ENCODE assay signal across 8 cellular contexts in the genomic region with DNA sequence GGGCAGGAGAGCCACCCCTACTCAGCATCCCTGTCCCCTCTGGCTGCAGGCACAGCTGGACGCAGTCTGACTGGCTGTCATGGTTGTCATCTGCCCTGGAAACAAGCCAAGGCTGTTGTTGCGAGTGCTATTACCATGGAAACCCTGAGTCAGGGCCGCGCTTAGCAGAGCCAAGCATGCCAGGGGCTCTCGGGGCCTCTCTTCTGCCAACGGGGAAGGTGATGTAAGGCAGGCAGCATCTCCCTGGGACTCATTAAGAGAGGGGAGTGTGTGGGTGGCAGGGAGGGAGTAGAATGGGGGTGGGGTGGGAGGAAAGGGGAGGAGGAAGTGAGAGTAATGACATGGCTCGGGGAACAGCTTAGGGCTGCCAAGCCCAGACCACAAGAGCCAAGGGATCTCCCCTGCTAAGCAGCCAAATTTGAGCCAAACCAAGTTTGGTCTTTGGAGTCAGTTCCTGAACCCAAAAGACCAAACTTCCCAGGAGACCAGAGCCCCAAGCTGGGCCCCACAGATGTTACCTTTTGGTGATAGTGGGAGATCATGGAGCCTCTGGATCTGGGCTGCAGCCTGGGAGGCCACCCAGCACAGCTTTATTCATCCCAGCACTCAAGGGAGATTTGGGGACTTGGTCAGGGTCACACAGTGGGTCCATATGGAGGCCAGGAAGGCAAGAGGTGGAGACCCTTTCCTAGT.
A peak's percentile ranks its signal among the peaks of the same experiment; 100 is the strongest.
DNase-seq lines count a peak whose midpoint lies in the region; ATAC-seq, FAIRE-seq and TF ChIP-seq lines count a peak whose summit lies in the region.

No MANE protein-coding gene starts in this region.

- FAIRE-seq in HepG2 (lab: Jason Lieb, UNC) = no peak

- no TSS peak for BruUV-seq in HepG2 (replicated peaks; lab: Mats Ljungman, UMichigan)

- TF ChIP-seq POLR2A in HepG2 (IDR thresholded peaks at IDR 0.05; ENCODE audit: insufficient read depth in 1 of 2, low read depth in 2 of 2, low read length in 2 of 2) = no peak

- H4K20me1 ChIP-seq in HepG2 (ENCODE audit: insufficient read depth, low read length) = no peaks in the 10 kb centered on the region

- TF ChIP-seq CTCF in HepG2 (CRISPR knock-in tag; IDR thresholded peaks at IDR 0.05) = no peak

- H3K4me1 ChIP-seq in HepG2 (ENCODE audit: insufficient read depth, low read length) = no peaks in the 10 kb centered on the region
- no peaks in the 10 kb centered on the region for H3K4me1 ChIP-seq in CD4-positive, alpha-beta memory T cell (ENCODE audit: insufficient read depth, low read length)

- peak; percentile 77 for ATAC-seq in HG03045 (IDR thresholded peaks at IDR 0.05; ENCODE audit: unreplicated experiment)
- ATAC-seq in activated naive CD8-positive, alpha-beta T cell treated with anti-CD3 and anti-CD28 coated beads, Interleukin-2, amount 50 U/mL, for 24 hours = peak; percentile 77
- peak; percentile 23; the same call in 1 of the 3 replicates for ATAC-seq in HepG2

- no peak overlapping the region for H2AFZ ChIP-seq in HepG2 (ENCODE audit: low read length)

- intact Hi-C loops in HepG2 (cut with micrococcal nuclease; ENCODE audit: unreplicated experiment) = no loop called here
- intact Hi-C loops in CD4-positive, alpha-beta memory T cell (cut with micrococcal nuclease) = no loop called here

- H3K9ac ChIP-seq in HepG2 (ENCODE audit: insufficient read depth, low read depth, low read length) = no peak overlapping the region

- DNase-seq in DMS79 (lab: John Stamatoyannopoulos, UW) (peak; percentile 95), GM19238 (ENCODE audit: insufficient read length, low spot score) (peak; percentile 78), NCI-H2107 (lab: John Stamatoyannopoulos, UW) (peak; percentile 55), HepG2 (ENCODE audit: low spot score) (peak; percentile 14), HPDE6-E6E7 (ENCODE audit: extremely low spot score) (no peak)
- peak; percentile 37 for DNase-seq in activated naive CD8-positive, alpha-beta T cell treated with anti-CD3 and anti-CD28 coated beads, Interleukin-2, amount 50 U/mL, for 24 hours
- DNase-seq in CD4-positive, alpha-beta memory T cell = no peak

- H3K4me1 Mint-ChIP-seq in activated naive CD8-positive, alpha-beta T cell treated with anti-CD3 and anti-CD28 coated beads, Interleukin-2, amount 50 U/mL, for 24 hours = peaks cover 3% of the 10 kb centered on the region
- no peaks in the 10 kb centered on the region for H3K4me1 Mint-ChIP-seq in CD4-positive, alpha-beta memory T cell

- H3K9me3 Mint-ChIP-seq in activated naive CD8-positive, alpha-beta T cell treated with anti-CD3 and anti-CD28 coated beads, Interleukin-2, amount 50 U/mL, for 24 hours = peaks cover 17% of the 10 kb centered on the region
- H3K9me3 Mint-ChIP-seq in CD4-positive, alpha-beta memory T cell = peaks cover 7 to 26% (median 15%) of the 10 kb centered on the region in 8 donors

- H3K27ac Mint-ChIP-seq in activated naive CD8-positive, alpha-beta T cell treated with anti-CD3 and anti-CD28 coated beads, Interleukin-2, amount 50 U/mL, for 24 hours = no peak overlapping the region
- no peak overlapping the region for H3K27ac Mint-ChIP-seq in CD4-positive, alpha-beta memory T cell

- H3K36me3 Mint-ChIP-seq in activated naive CD8-positive, alpha-beta T cell treated with anti-CD3 and anti-CD28 coated beads, Interleukin-2, amount 50 U/mL, for 24 hours (ENCODE audit: low read depth) = no peaks in the 10 kb centered on the region
- H3K36me3 Mint-ChIP-seq in CD4-positive, alpha-beta memory T cell = no peaks in the 10 kb centered on the region

- peaks cover 0 to 6% of the 10 kb centered on the region in 2 experiments; a peak in 1 of 5 replicates for H3K27me3 ChIP-seq in HepG2 (ENCODE audit: control insufficient read depth in 1 of 2, insufficient read depth in 2 of 2, low read length in 2 of 2)
- H3K27me3 ChIP-seq in CD4-positive, alpha-beta memory T cell (ENCODE audit: insufficient read depth, low read length) = no peaks in the 10 kb centered on the region

- no peak overlapping the region for H3K4me2 ChIP-seq in HepG2 (ENCODE audit: low read depth, low read length)

- no peaks in the 10 kb centered on the region for H3K79me2 ChIP-seq in HepG2 (ENCODE audit: insufficient read depth, low read length)

- no peak overlapping the region for H3K27ac ChIP-seq in HepG2 (ENCODE audit: extremely low read length, insufficient read depth, low read length)
- H3K27ac ChIP-seq in CD4-positive, alpha-beta memory T cell (ENCODE audit: low read depth, low read length) = no peak overlapping the region

- 0% methylated on average over 7 of the region's 7 CpGs for WGBS in HepG2 (ENCODE audit: low lambda C conversion rate)

- H3K4me3 Mint-ChIP-seq in activated naive CD8-positive, alpha-beta T cell treated with anti-CD3 and anti-CD28 coated beads, Interleukin-2, amount 50 U/mL, for 24 hours = no peak overlapping the region
- H3K4me3 Mint-ChIP-seq in CD4-positive, alpha-beta memory T cell = no peak overlapping the region

- peaks cover 21% of the 10 kb centered on the region for H3K27me3 Mint-ChIP-seq in activated naive CD8-positive, alpha-beta T cell treated with anti-CD3 and anti-CD28 coated beads, Interleukin-2, amount 50 U/mL, for 24 hours
- peaks cover 6 to 12% of the 10 kb centered on the region in 2 donors for H3K27me3 Mint-ChIP-seq in CD4-positive, alpha-beta memory T cell

- H3K9me3 ChIP-seq in HepG2 (ENCODE audit: low read length) = peaks cover 13% of the 10 kb centered on the region; the same call in 1 of the 2 replicates
- H3K9me3 ChIP-seq in CD4-positive, alpha-beta memory T cell (ENCODE audit: control insufficient read depth in 1 of 2, low read length in 2 of 2) = no peaks in the 10 kb centered on the region

- CTCF ChIA-PET in HepG2 (lab: Yijun Ruan, JAX; ENCODE audit: low intra/inter-chr PET ratio, low total read pairs) = no interaction called here
- CTCF ChIA-PET in CD4-positive, alpha-beta memory T cell (lab: Charles Lee; ENCODE audit: partially characterized antibody) = interaction anchor here (1.2 kb wide), 1 partner anchor 56 kb away, joined by 3 read pairs; no protein-coding TSS in a partner anchor

- POLR2A ChIA-PET in HepG2 (lab: Yijun Ruan, JAX) = no interaction called here
- POLR2A ChIA-PET in CD4-positive, alpha-beta memory T cell (lab: Charles Lee; ENCODE audit: partially characterized antibody) = no interaction called here

- no peak overlapping the region for H3K4me3 ChIP-seq in HepG2 (replicated peaks in 1 of 3; ENCODE audit: insufficient read depth in 1 of 3, low read depth in 2 of 3, low read length in 3 of 3)
- H3K4me3 ChIP-seq in CD4-positive, alpha-beta memory T cell (ENCODE audit: low read length in 2 of 2) = no peak overlapping the region

- TF ChIP-seq EP300 in HepG2 (IDR thresholded peaks at IDR 0.05; ENCODE audit: low read depth in 2 of 2, low read length in 2 of 2) = no peak
- TF ChIP-seq EP300 in HepG2 (CRISPR knock-in tag; IDR thresholded peaks at IDR 0.05; ENCODE audit: borderline replicate concordance) = no peak

- no peaks in the 10 kb centered on the region for H3K36me3 ChIP-seq in HepG2 (replicated peaks in 1 of 2; ENCODE audit: control insufficient read depth in 1 of 2, insufficient read depth in 2 of 2, low read length in 2 of 2)
- H3K36me3 ChIP-seq in CD4-positive, alpha-beta memory T cell (ENCODE audit: insufficient read depth, low read length) = no peaks in the 10 kb centered on the region

- in situ Hi-C loops in HepG2 (cut with HindIII; ENCODE audit: extremely low pct_ligation_motif_present, low pct_unique_long_range_greater_than_20kb) = no loop called here

- no peak for TF ChIP-seq RAD21 in HepG2 (CRISPR knock-in tag; IDR thresholded peaks at IDR 0.05)

TF ChIP-seq in HepG2, 621 proteins besides CTCF, POLR2A, EP300 and RAD21 (continues in another document):
- TF ChIP-seq SKIL (CRISPR knock-in tag; IDR thresholded peaks at IDR 0.05; ENCODE audit: borderline replicate concordance) (no peak), PHF21A (CRISPR knock-in tag; IDR thresholded peaks at IDR 0.05) (no peak), ZNF776 (CRISPR knock-in tag; IDR thresholded peaks at IDR 0.05) (no peak), GABPA (IDR thresholded peaks at IDR 0.05; ENCODE audit: low read depth, low read length) (no peak), GABPA (CRISPR knock-in tag; IDR thresholded peaks at IDR 0.05; ENCODE audit: low read depth) (no peak), MTERF4 (CRISPR knock-in tag; IDR thresholded peaks at IDR 0.05) (no peak), TRAFD1 (CRISPR knock-in tag; IDR thresholded peaks at IDR 0.05; ENCODE audit: borderline replicate concordance) (no peak)

Comparison
In these comparisons a context has a peak if more than half of its experiments do, and no peak if none do; other contexts are left out.
1. DNase-seq: peak in DMS79 (single experiment), GM19238 (single experiment), NCI-H2107 (single experiment), activated naive CD8-positive, alpha-beta T cell treated with anti-CD3 and anti-CD28 coated beads, Interleukin-2, amount 50 U/mL, for 24 hours (single experiment) and HepG2 (single experiment); none in HPDE6-E6E7 (single experiment) and CD4-positive, alpha-beta memory T cell (0 of 5).
2. ATAC-seq: peak in every context shown above with its lines; median percentile 77 in HG03045; 77 in activated naive CD8-positive, alpha-beta T cell treated with anti-CD3 and anti-CD28 coated beads, Interleukin-2, amount 50 U/mL, for 24 hours; 23 in HepG2.